In the genomic region with DNA sequence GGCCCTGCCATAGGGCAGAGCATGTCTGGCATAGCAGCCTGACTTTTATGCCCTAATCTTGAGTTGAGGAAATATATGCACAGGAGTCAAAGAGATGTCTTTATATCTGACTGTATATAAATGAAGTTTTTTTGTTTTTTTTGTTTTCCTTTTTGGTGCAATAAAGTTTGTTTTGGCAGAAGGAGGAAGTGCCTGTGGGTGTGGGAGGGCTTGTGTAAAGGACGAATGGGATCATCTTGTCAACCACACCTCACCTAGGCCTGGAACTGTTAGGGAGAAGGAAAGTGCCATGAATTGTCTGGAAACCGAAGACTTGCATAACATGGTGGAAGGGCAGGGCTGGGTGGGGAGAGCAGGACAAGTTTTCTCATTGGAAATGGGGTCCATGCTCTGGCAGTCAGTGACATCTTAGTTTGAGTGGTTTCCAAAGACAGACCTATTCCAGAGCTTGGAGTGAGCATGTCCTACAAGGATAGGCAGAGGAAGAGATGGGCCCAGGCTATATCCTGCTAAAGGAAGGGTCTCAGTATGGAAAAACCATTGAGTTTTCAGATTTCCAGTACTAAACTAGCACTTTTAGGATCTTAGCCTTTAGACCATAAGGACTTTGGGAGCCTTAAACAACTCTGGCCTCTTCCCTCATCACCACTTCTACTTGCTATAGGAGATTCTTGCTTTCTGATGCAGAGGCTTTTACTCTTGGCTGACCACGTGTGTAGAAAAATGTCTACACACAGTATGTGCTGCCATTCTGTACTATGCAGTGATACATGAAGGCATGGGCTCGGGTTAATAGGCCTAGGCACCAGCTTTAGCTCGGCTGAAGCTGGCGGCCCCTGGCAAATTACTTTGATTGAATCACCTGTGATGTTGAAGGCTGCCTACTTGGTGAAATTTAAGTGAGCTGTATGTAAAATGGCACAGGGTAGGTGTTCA, we compare ENCODE assay signal across 1 cellular context.
TF ChIP-seq lines count a peak whose summit lies in the region.

No MANE protein-coding gene starts in this region.

TF ChIP-seq in GM12878, 131 proteins besides CTCF, POLR2A, EP300 and RAD21:
- TF ChIP-seq, protein P1, sequence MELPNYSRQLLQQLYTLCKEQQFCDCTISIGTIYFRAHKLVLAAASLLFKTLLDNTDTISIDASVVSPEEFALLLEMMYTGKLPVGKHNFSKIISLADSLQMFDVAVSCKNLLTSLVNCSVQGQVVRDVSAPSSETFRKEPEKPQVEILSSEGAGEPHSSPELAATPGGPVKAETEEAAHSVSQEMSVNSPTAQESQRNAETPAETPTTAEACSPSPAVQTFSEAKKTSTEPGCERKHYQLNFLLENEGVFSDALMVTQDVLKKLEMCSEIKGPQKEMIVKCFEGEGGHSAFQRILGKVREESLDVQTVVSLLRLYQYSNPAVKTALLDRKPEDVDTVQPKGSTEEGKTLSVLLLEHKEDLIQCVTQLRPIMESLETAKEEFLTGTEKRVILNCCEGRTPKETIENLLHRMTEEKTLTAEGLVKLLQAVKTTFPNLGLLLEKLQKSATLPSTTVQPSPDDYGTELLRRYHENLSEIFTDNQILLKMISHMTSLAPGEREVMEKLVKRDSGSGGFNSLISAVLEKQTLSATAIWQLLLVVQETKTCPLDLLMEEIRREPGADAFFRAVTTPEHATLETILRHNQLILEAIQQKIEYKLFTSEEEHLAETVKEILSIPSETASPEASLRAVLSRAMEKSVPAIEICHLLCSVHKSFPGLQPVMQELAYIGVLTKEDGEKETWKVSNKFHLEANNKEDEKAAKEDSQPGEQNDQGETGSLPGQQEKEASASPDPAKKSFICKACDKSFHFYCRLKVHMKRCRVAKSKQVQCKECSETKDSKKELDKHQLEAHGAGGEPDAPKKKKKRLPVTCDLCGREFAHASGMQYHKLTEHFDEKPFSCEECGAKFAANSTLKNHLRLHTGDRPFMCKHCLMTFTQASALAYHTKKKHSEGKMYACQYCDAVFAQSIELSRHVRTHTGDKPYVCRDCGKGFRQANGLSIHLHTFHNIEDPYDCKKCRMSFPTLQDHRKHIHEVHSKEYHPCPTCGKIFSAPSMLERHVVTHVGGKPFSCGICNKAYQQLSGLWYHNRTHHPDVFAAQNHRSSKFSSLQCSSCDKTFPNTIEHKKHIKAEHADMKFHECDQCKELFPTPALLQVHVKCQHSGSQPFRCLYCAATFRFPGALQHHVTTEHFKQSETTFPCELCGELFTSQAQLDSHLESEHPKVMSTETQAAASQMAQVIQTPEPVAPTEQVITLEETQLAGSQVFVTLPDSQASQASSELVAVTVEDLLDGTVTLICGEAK (IDR thresholded peaks at IDR 0.05; ENCODE audit: borderline replicate concordance) = peak; percentile 71
- no peak for TF ChIP-seq JUND (IDR thresholded peaks at IDR 0.05; ENCODE audit: low read depth, low read length)
- TF ChIP-seq, protein P2, sequence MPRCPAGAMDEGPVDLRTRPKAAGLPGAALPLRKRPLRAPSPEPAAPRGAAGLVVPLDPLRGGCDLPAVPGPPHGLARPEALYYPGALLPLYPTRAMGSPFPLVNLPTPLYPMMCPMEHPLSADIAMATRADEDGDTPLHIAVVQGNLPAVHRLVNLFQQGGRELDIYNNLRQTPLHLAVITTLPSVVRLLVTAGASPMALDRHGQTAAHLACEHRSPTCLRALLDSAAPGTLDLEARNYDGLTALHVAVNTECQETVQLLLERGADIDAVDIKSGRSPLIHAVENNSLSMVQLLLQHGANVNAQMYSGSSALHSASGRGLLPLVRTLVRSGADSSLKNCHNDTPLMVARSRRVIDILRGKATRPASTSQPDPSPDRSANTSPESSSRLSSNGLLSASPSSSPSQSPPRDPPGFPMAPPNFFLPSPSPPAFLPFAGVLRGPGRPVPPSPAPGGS (IDR thresholded peaks at IDR 0.05; ENCODE audit: borderline replicate concordance, insufficient read depth, low read depth, low read length, poor library complexity, severe bottlenecking) = peak; percentile 27
- TF ChIP-seq PML (IDR thresholded peaks at IDR 0.05; ENCODE audit: low read length) = peak; percentile 2; the same call in 1 of the 2 replicates
- TF ChIP-seq POLR2AphosphoS5 (IDR thresholded peaks at IDR 0.05; ENCODE audit: low read length) = 0 out of 2 replicates have a peak, but pooled peaks have one; percentile 39
TF ChIP-seq in GM12878: peak in this region for 4.
